Comparison of ENCODE assay signal across 20 cellular contexts in genomic region chr4:154939851-154940250, GRCh38.
A peak's percentile ranks its signal among the peaks of the same experiment; 100 is the strongest.
DNase-seq lines count a peak whose midpoint lies in the region; TF ChIP-seq lines count a peak whose summit lies in the region.
"Had no signal": no experiment of that assay in that cellular context is flagged by ENCODE, and none has a peak within 500 bp of the region (broad histone marks: within the 10 kb centered on the region; RNA-seq: fewer than 3 reads in every experiment).

No MANE protein-coding gene starts in this region.

- no peak for TF ChIP-seq POLR2A in NB4 (IDR thresholded peaks at IDR 0.05; ENCODE audit: extremely low read depth, insufficient read length)

- no peaks in the 10 kb centered on the region for H4K20me1 ChIP-seq in hepatocyte (ENCODE audit: insufficient read depth, poor library complexity, severe bottlenecking)

- no peaks in the 10 kb centered on the region for H3K4me1 ChIP-seq in hepatocyte (ENCODE audit: insufficient read depth)
- H3K4me1 ChIP-seq: A549 had no signal

- H3K27me3 Mint-ChIP-seq in activated T-cell treated with anti-CD3 and anti-CD28 coated beads, Interleukin-2, amount 50 U/mL, for 24 hours = peaks cover 5% of the 10 kb centered on the region

- no peaks in the 10 kb centered on the region for H3K9me3 ChIP-seq in hepatocyte (ENCODE audit: low read depth)
- H3K9me3 ChIP-seq: A549 had no signal

- no peak overlapping the region for H3K27ac ChIP-seq in hepatocyte
- H3K27ac ChIP-seq: A549 had no signal

- no peaks in the 10 kb centered on the region for H3K27me3 ChIP-seq in hepatocyte

- no peak overlapping the region for H3K4me2 ChIP-seq in hepatocyte
- H3K4me2 ChIP-seq: A549, GM23338 had no signal

- H3K4me3 ChIP-seq in NB4 (ENCODE audit: low read depth, low read length) = no peak overlapping the region
- no peak overlapping the region for H3K4me3 ChIP-seq in hepatocyte
- H3K4me3 ChIP-seq: A549, GM23338 had no signal

- no peaks in the 10 kb centered on the region for H3K79me2 ChIP-seq in hepatocyte

- no peak overlapping the region for H2AFZ ChIP-seq in hepatocyte

- no peaks in the 10 kb centered on the region for H3K36me3 Mint-ChIP-seq in activated T-cell treated with anti-CD3 and anti-CD28 coated beads, Interleukin-2, amount 50 U/mL, for 24 hours (ENCODE audit: low read depth)

- no peak overlapping the region for H3K27ac Mint-ChIP-seq in activated T-cell treated with anti-CD3 and anti-CD28 coated beads, Interleukin-2, amount 50 U/mL, for 24 hours
- H3K27ac Mint-ChIP-seq: CD4-positive, alpha-beta memory T cell; GM23338; H9 had no signal

- no peaks in the 10 kb centered on the region for H3K9me2 ChIP-seq in hepatocyte (replicated peaks; ENCODE audit: insufficient read depth)

- H3K36me3 ChIP-seq in hepatocyte (replicated peaks; ENCODE audit: insufficient read depth, low read depth) = no peaks in the 10 kb centered on the region

- 64% methylated on average over 3 of the region's 3 CpGs for WGBS in hepatocyte (ENCODE audit: low lambda C conversion rate, missing lambda C conversion rate)

- H3K9me3 Mint-ChIP-seq in activated T-cell treated with anti-CD3 and anti-CD28 coated beads, Interleukin-2, amount 50 U/mL, for 24 hours = peaks cover 9% of the 10 kb centered on the region
- H3K9me3 Mint-ChIP-seq: GM23338 had no signal

- DNase-seq in NCI-H82 (lab: John Stamatoyannopoulos, UW) (peak; percentile 0), NCI-H82 treated with DMSO at 0.1 percent for 48 hours (lab: John Stamatoyannopoulos, UW; ENCODE audit: unreplicated experiment) (no peak), NB4 (ENCODE audit: low read depth) (peak; percentile 2), hepatocyte (ENCODE audit: low spot score) (peak; percentile 4), HT-29 (ENCODE audit: low spot score) (no peak), cortex of kidney (lab: John Stamatoyannopoulos, UW) (no peak)
- DNase-seq in activated T-cell treated with anti-CD3 and anti-CD28 coated beads, Interleukin-2, amount 50 U/mL, for 24 hours = no peak
- DNase-seq: 8988T; ACHN; AML-193; C1 segment of cervical spinal cord; Calu3; CD4-positive, alpha-beta memory T cell; COR-L47; DMS53; DMS79 treated with DMSO at 0.1 percent for 48 hours; GF-D8; H9 had no signal

- no peak for TF ChIP-seq CTCF in NB4 (IDR thresholded peaks at IDR 0.05; ENCODE audit: low read depth, low read length)
- TF ChIP-seq CTCF in hepatocyte (IDR thresholded peaks at IDR 0.05; ENCODE audit: poor library complexity) = no peak

- H3K4me1 Mint-ChIP-seq in activated T-cell treated with anti-CD3 and anti-CD28 coated beads, Interleukin-2, amount 50 U/mL, for 24 hours (ENCODE audit: low read depth) = no peaks in the 10 kb centered on the region
- H3K4me1 Mint-ChIP-seq: CD4-positive, alpha-beta memory T cell; GM23338; H9 had no signal

- H3K4me3 Mint-ChIP-seq in activated T-cell treated with anti-CD3 and anti-CD28 coated beads, Interleukin-2, amount 50 U/mL, for 24 hours = no peak overlapping the region
- H3K4me3 Mint-ChIP-seq: CD4-positive, alpha-beta memory T cell; GM23338; H9 had no signal

Comparison
In these comparisons a context has a peak if more than half of its experiments do, and no peak if none do; other contexts are left out.
1. DNase-seq: peak in NCI-H82 (single experiment), NB4 (single experiment) and hepatocyte (single experiment); none in NCI-H82 treated with DMSO at 0.1 percent for 48 hours (single experiment), HT-29 (single experiment), cortex of kidney (single experiment) and activated T-cell treated with anti-CD3 and anti-CD28 coated beads, Interleukin-2, amount 50 U/mL, for 24 hours (single experiment).